8 cellular contexts compared by ENCODE assay signal in genomic region chr22:26671317-26672059, GRCh38. TPM values are rescaled to one million over a fixed set of nuclear protein-coding genes. Genes with fewer than 3 reads are reported as not detected.
A peak's percentile ranks its signal among the peaks of the same experiment; 100 is the strongest.
DNase-seq lines count a peak whose midpoint lies in the region; ATAC-seq and TF ChIP-seq lines count a peak whose summit lies in the region.

No MANE protein-coding gene starts in this region.

- H3K36me3 Mint-ChIP-seq in stimulated activated naive B cell treated with anti-CD40 and anti-IgM and Interleukin-4, amounts not matched to agents 10 μg/mL and 1 μg/mL and 100 μg/mL, for 72 hours, result peaks cover 13 to 25% of the 10 kb centered on the region in 2 donors

- ATAC-seq in GM21786 (IDR thresholded peaks at IDR 0.05; ENCODE audit: unreplicated experiment) (peak; percentile 29), GM19397 (IDR thresholded peaks at IDR 0.05; ENCODE audit: unreplicated experiment) (no peak), HG03196 (IDR thresholded peaks at IDR 0.05; ENCODE audit: unreplicated experiment) (no peak)
- no peak for ATAC-seq in stimulated activated naive B cell treated with anti-CD40 and anti-IgM and Interleukin-4, amounts not matched to agents 10 μg/mL and 1 μg/mL and 100 μg/mL, for 72 hours (replicated peaks)

- H4K20me1 ChIP-seq in SU-DHL-6 (ENCODE audit: low read depth, low read length), result no peaks in the 10 kb centered on the region

- peak overlapping the region; percentile 83 for H3K9ac ChIP-seq in SU-DHL-6 (ENCODE audit: low read length)

- peak overlapping the region; percentile 25 for H2AFZ ChIP-seq in SU-DHL-6 (ENCODE audit: low read depth, low read length, severe bottlenecking)

- H3K4me3 Mint-ChIP-seq in stimulated activated naive B cell treated with anti-CD40 and anti-IgM and Interleukin-4, amounts not matched to agents 10 μg/mL and 1 μg/mL and 100 μg/mL, for 72 hours, result peak overlapping the region in 1 of 2 donors; percentile 99

- H3K4me1 Mint-ChIP-seq in stimulated activated naive B cell treated with anti-CD40 and anti-IgM and Interleukin-4, amounts not matched to agents 10 μg/mL and 1 μg/mL and 100 μg/mL, for 72 hours, result peaks cover 61 to 73% of the 10 kb centered on the region in 2 donors

- peak overlapping the region; percentile 93 for H3K27ac ChIP-seq in SU-DHL-6 (ENCODE audit: low read depth, low read length)

- H3K9me3 ChIP-seq in SU-DHL-6 (ENCODE audit: insufficient read depth, low read length), result no peaks in the 10 kb centered on the region

- peaks cover 33% of the 10 kb centered on the region for H3K79me2 ChIP-seq in SU-DHL-6 (ENCODE audit: insufficient read depth, low read length)

- H3K9me2 ChIP-seq in SU-DHL-6 (replicated peaks; ENCODE audit: insufficient read depth, low read length), result no peaks in the 10 kb centered on the region

- no peaks in the 10 kb centered on the region for H3K36me3 ChIP-seq in SU-DHL-6 (ENCODE audit: low read length)

- TF ChIP-seq CTCF in SU-DHL-6 (IDR thresholded peaks at IDR 0.05; ENCODE audit: insufficient read depth, low read length, poor library complexity, severe bottlenecking), result no peak

- peaks cover 4 to 5% of the 10 kb centered on the region in 2 donors for H3K9me3 Mint-ChIP-seq in stimulated activated naive B cell treated with anti-CD40 and anti-IgM and Interleukin-4, amounts not matched to agents 10 μg/mL and 1 μg/mL and 100 μg/mL, for 72 hours

- H3K4me2 ChIP-seq in SU-DHL-6 (ENCODE audit: low read depth, low read length, poor library complexity, severe bottlenecking), result peak overlapping the region; percentile 96

- peak overlapping the region; percentile 99 for H3K27ac Mint-ChIP-seq in stimulated activated naive B cell treated with anti-CD40 and anti-IgM and Interleukin-4, amounts not matched to agents 10 μg/mL and 1 μg/mL and 100 μg/mL, for 72 hours

- H3K27me3 ChIP-seq in SU-DHL-6 (ENCODE audit: low read length), result no peaks in the 10 kb centered on the region

- no peaks in the 10 kb centered on the region for H3K27me3 Mint-ChIP-seq in stimulated activated naive B cell treated with anti-CD40 and anti-IgM and Interleukin-4, amounts not matched to agents 10 μg/mL and 1 μg/mL and 100 μg/mL, for 72 hours

- peak; percentile 26 for DNase-seq in activated naive CD8-positive, alpha-beta T cell treated with anti-CD3 and anti-CD28 coated beads, Interleukin-2, amount 50 U/mL, for 16 hours (ENCODE audit: low read depth, low spot score)
- DNase-seq in mucosa of gallbladder (ENCODE audit: low spot score) (peak; percentile 37), SIG-M5 treated with dmso at 0.1 percent for 504 hours (lab: John Stamatoyannopoulos, UW; ENCODE audit: unreplicated experiment) (no peak)
- DNase-seq in stimulated activated naive B cell treated with anti-CD40 and anti-IgM and Interleukin-4, amounts not matched to agents 10 μg/mL and 1 μg/mL and 100 μg/mL, for 72 hours, result peak; percentile 20

- peak overlapping the region; percentile 23 for H3K4me3 ChIP-seq in SU-DHL-6 (ENCODE audit: insufficient read depth, low read length, poor library complexity, severe bottlenecking)

- H3F3A ChIP-seq in SU-DHL-6 (ENCODE audit: insufficient read depth), result peaks cover 37% of the 10 kb centered on the region

RNA-seq across cellular contexts. Expression of gene MIAT, which starts 14.1 kb away (rescaled TPM):
- total RNA-seq in mucosa of gallbladder, result 2.7 TPM

RNA-seq across cellular contexts. Expression of gene CRYBA4, which starts 49.7 kb away (rescaled TPM):
- not detected for total RNA-seq in mucosa of gallbladder

RNA-seq across cellular contexts. Expression of gene CRYBB1, which starts 53.7 kb away (rescaled TPM):
- 0.37 TPM for total RNA-seq in mucosa of gallbladder
